Comparison of ENCODE assay signal across 8 cellular contexts in the genomic region with DNA sequence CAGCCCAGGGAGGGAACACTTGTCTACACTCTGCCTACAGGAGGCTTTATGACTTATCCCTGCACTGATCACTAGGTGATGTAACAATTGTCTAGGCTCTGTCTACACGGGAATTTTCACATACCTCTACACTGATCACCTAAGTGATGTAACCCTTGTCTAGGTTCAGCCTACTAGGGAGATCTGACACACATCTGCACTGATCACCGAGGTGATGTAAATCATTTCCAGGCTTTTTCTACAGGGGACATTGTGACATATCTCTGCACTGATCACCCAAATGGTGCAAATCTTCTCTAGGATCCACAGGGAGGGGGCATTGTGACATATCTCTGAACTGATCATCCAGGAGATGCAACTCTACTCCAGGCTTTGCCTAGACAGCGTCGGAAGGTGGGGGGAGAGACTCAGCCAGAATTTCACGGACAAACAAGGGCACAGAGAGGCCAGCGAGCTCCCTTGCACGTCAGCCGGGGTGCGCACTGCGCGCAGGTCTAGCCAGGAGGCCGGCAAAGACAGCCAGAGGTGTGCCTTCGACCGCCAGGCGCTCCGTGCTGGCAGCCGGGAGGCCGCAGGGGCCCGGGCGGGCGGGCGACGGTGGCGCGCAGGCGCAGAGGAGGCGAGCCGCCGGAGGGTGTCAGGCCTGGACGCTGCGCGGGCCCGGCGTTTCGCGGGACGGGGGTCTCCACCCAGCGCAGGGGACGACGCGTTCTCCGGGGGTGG. TPM values are rescaled to one million over a fixed set of nuclear protein-coding genes. Genes with fewer than 3 reads are reported as not detected.
DNase-seq lines count a peak whose midpoint lies in the region; ATAC-seq and TF ChIP-seq lines count a peak whose summit lies in the region.

No MANE protein-coding gene starts in this region.

- H3K4me1 Mint-ChIP-seq in CD14-positive monocyte, result peaks cover 6% of the 10 kb centered on the region
- H3K4me1 Mint-ChIP-seq in activated CD8-positive, alpha-beta T cell treated with anti-CD3 and anti-CD28 coated beads, Interleukin-2, amount 10 ng/mL, durations not matched to agents 7 days and 5 days (ENCODE audit: low read depth), result peaks cover 7% of the 10 kb centered on the region
- H3K4me1 Mint-ChIP-seq in nephron, result peaks cover 4% of the 10 kb centered on the region

- H3K27me3 Mint-ChIP-seq in CD14-positive monocyte (ENCODE audit: low read depth in 3 of 3) (peaks cover 6 to 9% (median 8%) of the 10 kb centered on the region in 3 donors), nephron (ENCODE audit: low read depth) (peaks cover 10% of the 10 kb centered on the region)
- H3K27me3 Mint-ChIP-seq in activated CD8-positive, alpha-beta T cell treated with anti-CD3 and anti-CD28 coated beads, Interleukin-2, amount 10 ng/mL, durations not matched to agents 7 days and 5 days (ENCODE audit: low read depth), result peaks cover 5% of the 10 kb centered on the region

- H3K27ac ChIP-seq in esophagus (ENCODE audit: low read depth in 2 of 2, low read length in 1 of 2) (peak overlapping the region in 1 of 2 donors; percentile 60), temporal lobe (ENCODE audit: low read depth, low read length) (peak overlapping the region; percentile 88)

- H3K9me3 Mint-ChIP-seq in CD14-positive monocyte (peaks cover 12 to 48% (median 31%) of the 10 kb centered on the region in 7 donors), nephron (peaks cover 39% of the 10 kb centered on the region)
- H3K9me3 Mint-ChIP-seq in activated CD8-positive, alpha-beta T cell treated with anti-CD3 and anti-CD28 coated beads, Interleukin-2, amount 10 ng/mL, durations not matched to agents 7 days and 5 days (ENCODE audit: insufficient read depth), result peaks cover 23% of the 10 kb centered on the region

- POLR2A ChIA-PET in activated CD8-positive, alpha-beta T cell treated with anti-CD3 and anti-CD28 coated beads, Interleukin-2, amount 10 ng/mL, durations not matched to agents 7 days and 5 days (lab: Charles Lee), result no interaction called here

- peak overlapping the region; percentile 33 to 54 for H3K4me3 ChIP-seq in esophagus (ENCODE audit: low read depth in 1 of 2, low read length in 2 of 2)

- H3K36me3 ChIP-seq in esophagus (ENCODE audit: control insufficient read depth in 2 of 2, insufficient read depth in 2 of 2, low read length in 1 of 2), result no peaks in the 10 kb centered on the region

- WGBS in esophagus, 2 donors, result 21 to 26% methylated on average over 35 to 42 of the region's 42 CpGs

- intact Hi-C loops in CD14-positive monocyte (cut with micrococcal nuclease), result no loop called here

- no peaks in the 10 kb centered on the region for H3K36me3 Mint-ChIP-seq in CD14-positive monocyte
- H3K36me3 Mint-ChIP-seq in activated CD8-positive, alpha-beta T cell treated with anti-CD3 and anti-CD28 coated beads, Interleukin-2, amount 10 ng/mL, durations not matched to agents 7 days and 5 days (ENCODE audit: low read depth), result peaks cover 5% of the 10 kb centered on the region
- H3K36me3 Mint-ChIP-seq in nephron (ENCODE audit: low read depth), result peaks cover 16% of the 10 kb centered on the region

- H3K4me3 Mint-ChIP-seq in CD14-positive monocyte, result peak overlapping the region; percentile 70 to 86
- H3K4me3 Mint-ChIP-seq in activated CD8-positive, alpha-beta T cell treated with anti-CD3 and anti-CD28 coated beads, Interleukin-2, amount 10 ng/mL, durations not matched to agents 7 days and 5 days, result peak overlapping the region; percentile 71
- H3K4me3 Mint-ChIP-seq in nephron, result peak overlapping the region; percentile 85 to 92 (median 91)

- peak; percentile 71 for ATAC-seq in activated CD8-positive, alpha-beta T cell treated with anti-CD3 and anti-CD28 coated beads, Interleukin-2, amount 10 ng/mL, durations not matched to agents 7 days and 5 days
- no peak for ATAC-seq in GM18907 (IDR thresholded peaks at IDR 0.05; ENCODE audit: unreplicated experiment)
- no peak for ATAC-seq in GM21528 (IDR thresholded peaks at IDR 0.05; ENCODE audit: low FRiP score, unreplicated experiment)

- H3K27ac Mint-ChIP-seq in CD14-positive monocyte, result peak overlapping the region in 2 of 7 donors; percentile 24 to 60
- H3K27ac Mint-ChIP-seq in activated CD8-positive, alpha-beta T cell treated with anti-CD3 and anti-CD28 coated beads, Interleukin-2, amount 10 ng/mL, durations not matched to agents 7 days and 5 days, result peak overlapping the region; percentile 77
- H3K27ac Mint-ChIP-seq in nephron, result peak overlapping the region; percentile 90 to 97 (median 96)

- CTCF ChIA-PET in activated CD8-positive, alpha-beta T cell treated with anti-CD3 and anti-CD28 coated beads, Interleukin-2, amount 10 ng/mL, durations not matched to agents 7 days and 5 days (lab: Charles Lee), result no interaction called here

- H3K27me3 ChIP-seq in esophagus (ENCODE audit: control insufficient read depth in 1 of 2, insufficient read depth in 2 of 2, low read length in 2 of 2), result no peaks in the 10 kb centered on the region

- H3K9me3 ChIP-seq in esophagus (ENCODE audit: control insufficient read depth in 2 of 2, insufficient read depth in 1 of 2, low read depth in 1 of 2, low read length in 1 of 2), result no peaks in the 10 kb centered on the region

- DNase-seq in CD14-positive monocyte (ENCODE audit: low spot score) (no peak), HT1080 (ENCODE audit: low read depth) (peak; percentile 51)
- DNase-seq in activated CD8-positive, alpha-beta T cell treated with anti-CD3 and anti-CD28 coated beads, Interleukin-2, amount 10 ng/mL, durations not matched to agents 7 days and 5 days, result peak; percentile 74

- peaks cover 0 to 4% of the 10 kb centered on the region in 2 donors for H3K4me1 ChIP-seq in esophagus (ENCODE audit: control insufficient read depth in 2 of 2, insufficient read depth in 2 of 2, low read length in 1 of 2)

- no peak for TF ChIP-seq CTCF in CD14-positive monocyte (IDR thresholded peaks at IDR 0.05)
- no peak for TF ChIP-seq CTCF in nephron (IDR thresholded peaks at IDR 0.05; ENCODE audit: unreplicated experiment in 3 of 3)

RNA-seq across cellular contexts. Expression of gene USP14, which starts 46.9 kb away (rescaled TPM):
- polyA plus RNA-seq in CD14-positive monocyte (10 to 100 TPM; 17.5 to 22.4 TPM), esophagus (10 to 100 TPM; 13.8 to 23.4 TPM)
- 23.5 and 30.6 TPM in 2 replicates for total RNA-seq in HT1080 (2014; rRNA removed; shearing (Covaris generic))
- 67.9 and 81.8 TPM in 2 replicates for polyA plus RNA-seq in HT1080 (2015; cell fraction: cytosol; rRNA removed)
- 112 and 122 TPM in 2 replicates for polyA plus RNA-seq in HT1080 (2015; cell fraction: nucleus; rRNA removed)
- 10 to 100 TPM; 71.9 to 82.7 TPM for total RNA-seq in activated CD8-positive, alpha-beta T cell treated with anti-CD3 and anti-CD28 coated beads, Interleukin-2, amount 10 ng/mL, durations not matched to agents 7 days and 5 days
- total RNA-seq in temporal lobe, result 37.6 TPM
